In genomic region chr7:159153511-159153910, GRCh38 we compare ENCODE assay signal across 22 cellular contexts. TPM values are rescaled to one million over a fixed set of nuclear protein-coding genes. Genes with fewer than 3 reads are reported as not detected.
DNase-seq lines count a peak whose midpoint lies in the region; ATAC-seq, FAIRE-seq and TF ChIP-seq lines count a peak whose summit lies in the region.
"Had no signal": no experiment of that assay in that cellular context is flagged by ENCODE, and none has a peak within 500 bp of the region (broad histone marks: within the 10 kb centered on the region; RNA-seq: fewer than 3 reads in every experiment).

No MANE protein-coding gene starts in this region.

- TF ChIP-seq POLR2A in vagina (IDR thresholded peaks at IDR 0.05), result no peak

- H3K4me1 ChIP-seq in vagina (no peaks in the 10 kb centered on the region), kidney (ENCODE audit: control insufficient read depth in 1 of 2, insufficient read depth in 1 of 2, low read depth in 1 of 2, low read length in 2 of 2) (no peaks in the 10 kb centered on the region)

- DNase-seq in H7, result peak; percentile 55
- DNase-seq in islet precursor cell, result peak; percentile 37
- DNase-seq in vagina (ENCODE audit: extremely low spot score in 2 of 2), result peak; percentile 42 to 46
- DNase-seq in kidney, result no peak
- DNase-seq in HPDE6-E6E7 (ENCODE audit: extremely low spot score), result no peak
- DNase-seq: CD4-positive, alpha-beta T cell; CD8-positive, alpha-beta memory T cell; DMS 273 treated with DMSO at 0.1 percent for 48 hours; DMS79; EL; GDM1; GM23248; H9 had no signal

- no peak for FAIRE-seq in kidney (lab: Jason Lieb, UNC)
- FAIRE-seq: D721Med, GM12878, GM19239, H1 had no signal

- TF ChIP-seq CTCF in vagina (IDR thresholded peaks at IDR 0.05), result no peak
- TF ChIP-seq CTCF in kidney (IDR thresholded peaks at IDR 0.05; ENCODE audit: borderline replicate concordance, extremely low read depth, insufficient read depth), result no peak

- H3K4me3 ChIP-seq in H7 (ENCODE audit: insufficient read depth, low read depth, low read length) (no peak overlapping the region), vagina (no peak overlapping the region), kidney (ENCODE audit: low read length in 2 of 2) (no peak overlapping the region)
- H3K4me3 ChIP-seq: GM12878, GM23248 had no signal

- no peak overlapping the region for H3K9ac ChIP-seq in kidney (ENCODE audit: low read length in 2 of 2)
- H3K9ac ChIP-seq: GM23248 had no signal

- H3K27ac ChIP-seq in vagina, result no peak overlapping the region
- H3K27ac ChIP-seq in kidney (ENCODE audit: low read depth in 2 of 2, low read length in 2 of 2), result no peak overlapping the region
- H3K27ac ChIP-seq: GM23248 had no signal

- no peaks in the 10 kb centered on the region for H3K27me3 ChIP-seq in H7 (ENCODE audit: control insufficient read depth, insufficient read depth, low read length)
- no peaks in the 10 kb centered on the region for H3K27me3 ChIP-seq in vagina

- no peak for ATAC-seq in HG03280 (IDR thresholded peaks at IDR 0.05; ENCODE audit: unreplicated experiment)
- ATAC-seq: GM12878 had no signal

- H3K36me3 ChIP-seq in H7 (replicated peaks; ENCODE audit: control insufficient read depth, insufficient read depth, low read length) (no peaks in the 10 kb centered on the region), vagina (no peaks in the 10 kb centered on the region), kidney (ENCODE audit: control insufficient read depth in 1 of 2, insufficient read depth in 2 of 2, low read length in 2 of 2) (no peaks in the 10 kb centered on the region)

- H3K9me3 ChIP-seq in vagina (no peaks in the 10 kb centered on the region), kidney (ENCODE audit: control insufficient read depth in 1 of 2, low read length in 2 of 2) (no peaks in the 10 kb centered on the region)

- intact Hi-C loops in vagina (cut with DNase I) (no loop called here), kidney (cut with DNase I) (no loop called here)

RNA-seq across cellular contexts. Expression of gene VIPR2, which starts 8.8 kb away (rescaled TPM):
- total RNA-seq in H7 (2014; rRNA removed; shearing (Covaris generic)), result 2.5 and 3.5 TPM in 2 replicates
- total RNA-seq in vagina, result 11.3 TPM
- total RNA-seq in kidney, result 0.91 TPM
- 1.3 TPM for polyA plus RNA-seq in kidney (ENCODE audit: insufficient read depth, low read depth, low replicate concordance)
- total RNA-seq: A172, A673, GM12878, GM23248 had no signal
- polyA plus RNA-seq: BJ, CD14-positive monocyte, GM12878, GM23248 had no signal

Comparison
In these comparisons a context has a peak if more than half of its experiments do, and no peak if none do; other contexts are left out.
1. DNase-seq: peak in H7 (single experiment), islet precursor cell (single experiment) and vagina (2 of 2); none in kidney (single experiment) and HPDE6-E6E7 (single experiment).